In genomic region chr10:86410542-86411124, GRCh38 we compare ENCODE assay signal across 10 cellular contexts. TPM values are rescaled to one million over a fixed set of nuclear protein-coding genes. Genes with fewer than 3 reads are reported as not detected.
DNase-seq lines count a peak whose midpoint lies in the region; ATAC-seq, FAIRE-seq and TF ChIP-seq lines count a peak whose summit lies in the region.
"Had no signal": no experiment of that assay in that cellular context is flagged by ENCODE, and none has a peak within 500 bp of the region (broad histone marks: within the 10 kb centered on the region; RNA-seq: fewer than 3 reads in every experiment).

No MANE protein-coding gene starts in this region.

- no peak for TF ChIP-seq POLR2A in GM12878 (IDR thresholded peaks at IDR 0.05; ENCODE audit: low read depth, low read length)

- no peaks in the 10 kb centered on the region for H3K79me1 ChIP-seq in H9 (ENCODE audit: insufficient read depth, low read depth, low read length, poor library complexity, severe bottlenecking)

- no peak for TF ChIP-seq EP300 in GM12878 (IDR thresholded peaks at IDR 0.05; ENCODE audit: borderline replicate concordance in 1 of 2, control insufficient read depth in 1 of 2, low read depth in 2 of 2, low read length in 2 of 2)

- FAIRE-seq in GM12878 (lab: Jason Lieb, UNC), result no peak
- FAIRE-seq: G401.6 had no signal

- H3K9me3 ChIP-seq in GM12878 (replicated peaks; ENCODE audit: control insufficient read depth, insufficient read depth, low read length), result peaks cover 6% of the 10 kb centered on the region; the same call in 2 of the 3 replicates
- H3K9me3 ChIP-seq in lower lobe of right lung, result no peaks in the 10 kb centered on the region
- no peaks in the 10 kb centered on the region for H3K9me3 ChIP-seq in H9 (ENCODE audit: control insufficient read depth, low read depth, low read length)
- H3K9me3 ChIP-seq: gastrocnemius medialis had no signal

- H3K4me1 ChIP-seq in GM12878 (ENCODE audit: control insufficient read depth, insufficient read depth, low read length) (peaks cover 36% of the 10 kb centered on the region), lower lobe of right lung (peaks cover 26% of the 10 kb centered on the region), H9 (ENCODE audit: insufficient read depth, low read length) (no peaks in the 10 kb centered on the region)
- H3K4me1 ChIP-seq: gastrocnemius medialis had no signal

- H3K36me3 ChIP-seq in GM12878 (ENCODE audit: control insufficient read depth in 2 of 2, insufficient read depth in 2 of 2, low read length in 1 of 2) (no peaks in the 10 kb centered on the region), lower lobe of right lung (no peaks in the 10 kb centered on the region)
- H3K36me3 ChIP-seq: gastrocnemius medialis had no signal

- POLR2A ChIA-PET in GM12878 (lab: Charles Lee), result interaction anchor here (0.7 to 5.4 kb wide), 9 partner anchors 9 to 115 kb away, joined by 3 to 110 read pairs (median 4); partner anchors contain the start of gene WAPL

- 82% methylated on average over 4 of the region's 4 CpGs for WGBS in GM12878 (ENCODE audit: insufficient coverage, insufficient replicate concordance, low lambda C conversion rate, missing lambda C conversion rate)
- WGBS in H9 (ENCODE audit: extremely low coverage, insufficient read length, low lambda C conversion rate), result no CpG with 5 or more reads among the region's 4 CpGs

- H2BK5ac ChIP-seq in H9 (ENCODE audit: insufficient read length, low read length), result no peak overlapping the region

- H3K4me1 Mint-ChIP-seq in HFFc6 (ENCODE audit: low read depth), result peaks cover 42% of the 10 kb centered on the region
- H3K4me1 Mint-ChIP-seq in H9, result peaks cover 0 to 2% of the 10 kb centered on the region in 2 experiments; a peak in 2 of 4 replicates

- H3K4me3 Mint-ChIP-seq in HFFc6, result peak overlapping the region; percentile 52; the same call in 1 of the 2 replicates
- no peak overlapping the region for H3K4me3 Mint-ChIP-seq in H9

- H2BK20ac ChIP-seq in H9 (ENCODE audit: low read depth, low read length, poor library complexity, severe bottlenecking), result no peak overlapping the region

- no peak overlapping the region for H2BK15ac ChIP-seq in H9 (ENCODE audit: low read depth, low read length)

- H4K20me1 ChIP-seq in GM12878 (ENCODE audit: control insufficient read depth, insufficient read depth) (no peaks in the 10 kb centered on the region), H9 (ENCODE audit: control insufficient read depth, insufficient read depth, insufficient read length) (no peaks in the 10 kb centered on the region)

- H3K23ac ChIP-seq in H9 (ENCODE audit: insufficient read length, low read depth, low read length), result no peak overlapping the region

- no peak overlapping the region for H3K18ac ChIP-seq in H9 (ENCODE audit: insufficient read length, low read depth, low read length)

- peak overlapping the region; percentile 93 for H3K4me2 ChIP-seq in GM12878 (ENCODE audit: control insufficient read depth, insufficient read depth)
- H3K4me2 ChIP-seq in H9 (ENCODE audit: insufficient read depth, insufficient read length, low read length), result no peak overlapping the region

- H3K27me3 Mint-ChIP-seq in HFFc6 (ENCODE audit: insufficient read depth) (peaks cover 2% of the 10 kb centered on the region), H9 (ENCODE audit: low read depth) (no peaks in the 10 kb centered on the region; the same call in 1 of the 2 replicates)

- peak overlapping the region; percentile 87 for H3K27ac Mint-ChIP-seq in HFFc6
- no peak overlapping the region for H3K27ac Mint-ChIP-seq in H9

- H3K27ac ChIP-seq in GM12878 (ENCODE audit: control insufficient read depth, insufficient read depth) (peak overlapping the region; percentile 82), lower lobe of right lung (peak overlapping the region; percentile 27), H9 (ENCODE audit: insufficient read length, low read depth, low read length) (no peak overlapping the region)
- H3K27ac ChIP-seq: gastrocnemius medialis had no signal

- H3K79me2 ChIP-seq in GM12878 (ENCODE audit: control insufficient read depth, insufficient read depth, low read length) (no peaks in the 10 kb centered on the region), H9 (ENCODE audit: insufficient read depth, low read length) (no peaks in the 10 kb centered on the region)

- no peak overlapping the region for H3K14ac ChIP-seq in H9 (ENCODE audit: insufficient read depth, low read length)

- DNase-seq in AG08395 (ENCODE audit: low spot score) (peak; percentile 58), HFFc6 (peak; percentile 89), GM12878 (ENCODE audit: low read depth, low spot score) (no peak), lower lobe of right lung (no peak), NAMALWA (ENCODE audit: low spot score) (no peak), H9 (no peak)
- DNase-seq: gastrocnemius medialis had no signal

- SMC1A ChIA-PET in GM12878 (lab: Charles Lee; ENCODE audit: uncharacterized antibody, unreplicated experiment), result interaction anchor here (0.8 to 7.0 kb wide), 8 partner anchors 10 to 114 kb away, joined by 3 to 129 read pairs (median 7); no protein-coding TSS in a partner anchor

- H2AK5ac ChIP-seq in H9 (ENCODE audit: insufficient read length, low read length), result no peak overlapping the region

- H3K9ac ChIP-seq in GM12878 (ENCODE audit: control insufficient read depth, insufficient read depth, low read length), result peak overlapping the region; percentile 62; the same call in 1 of the 2 replicates
- no peak overlapping the region for H3K9ac ChIP-seq in H9 (ENCODE audit: extremely low read depth, insufficient read length, low read length)

- H2BK12ac ChIP-seq in H9 (ENCODE audit: insufficient read length, low read depth, low read length), result no peak overlapping the region

- in situ Hi-C loops in GM12878 (cut with MboI), result no loop called here

- no peak overlapping the region for H4K91ac ChIP-seq in H9 (ENCODE audit: insufficient read length, low read depth, low read length)

- RAD21 ChIA-PET in GM12878 (lab: Charles Lee; ENCODE audit: unreplicated experiment), result interaction anchor here (0.6 to 5.8 kb wide), 6 partner anchors 9 to 41 kb away, joined by 3 to 155 read pairs (median 8); no protein-coding TSS in a partner anchor

- H3K27me3 ChIP-seq in GM12878 (replicated peaks in 1 of 2; ENCODE audit: control insufficient read depth in 2 of 2, insufficient read depth in 2 of 2, low read length in 1 of 2) (no peaks in the 10 kb centered on the region), lower lobe of right lung (ENCODE audit: low read depth) (no peaks in the 10 kb centered on the region), H9 (ENCODE audit: insufficient read depth, low read length) (no peaks in the 10 kb centered on the region)
- H3K27me3 ChIP-seq: gastrocnemius medialis had no signal

- no TSS peak for BruUV-seq in GM12878 (replicated peaks; lab: Mats Ljungman, UMichigan)

- no peak overlapping the region for H3T11ph ChIP-seq in H9 (ENCODE audit: low read length)

- no peak overlapping the region for H3K4ac ChIP-seq in H9 (ENCODE audit: low read depth, low read length)

- peak overlapping the region; percentile 79 for H2AFZ ChIP-seq in GM12878 (ENCODE audit: control insufficient read depth, low read depth, low read length)
- H2AFZ ChIP-seq in H9 (ENCODE audit: low read length), result no peak overlapping the region

- H3K4me3 ChIP-seq in GM12878 (peak overlapping the region; percentile 38; the same call in 1 of the 2 replicates), lower lobe of right lung (no peak overlapping the region)
- H3K4me3 ChIP-seq: gastrocnemius medialis had no signal

- H2BK120ac ChIP-seq in H9 (ENCODE audit: low read depth, low read length, poor library complexity, severe bottlenecking), result no peak overlapping the region

- H4K5ac ChIP-seq in H9 (ENCODE audit: insufficient read length, low read depth, low read length), result no peak overlapping the region

- TF ChIP-seq CTCF in HFFc6 (IDR thresholded peaks at IDR 0.05) (no peak), GM12878 (IDR thresholded peaks at IDR 0.05 in 2 of 3, conservative IDR thresholded peaks at IDR 0.05 in 1 of 3; ENCODE audit: control insufficient read depth in 2 of 3, extremely low read depth in 1 of 3, insufficient read depth in 1 of 3, low read depth in 3 of 3, low read length in 3 of 3) (no peak), lower lobe of right lung (IDR thresholded peaks at IDR 0.05) (no peak), H9 (conservative IDR thresholded peaks at IDR 0.05) (no peak)

- H3K23me2 ChIP-seq in H9 (ENCODE audit: insufficient read length, low read depth, low read length, poor library complexity, severe bottlenecking), result no peaks in the 10 kb centered on the region

- CTCF ChIA-PET in GM12878 (lab: Yijun Ruan, JAX), result interaction anchor here (0.7 to 6.7 kb wide), 6 partner anchors 10 to 233 kb away, joined by 3 to 77 read pairs (median 4); no protein-coding TSS in a partner anchor

- H4K8ac ChIP-seq in H9 (replicated peaks; ENCODE audit: insufficient read length, low read depth, low read length), result no peak overlapping the region

- no peak overlapping the region for H3K56ac ChIP-seq in H9 (ENCODE audit: insufficient read length, low read depth, low read length)

- peaks cover 8% of the 10 kb centered on the region for H3K36me3 Mint-ChIP-seq in HFFc6 (ENCODE audit: low read depth)
- peaks cover 0 to under 1% (median 0%) of the 10 kb centered on the region in 3 experiments; a peak in 1 of 7 replicates for H3K36me3 Mint-ChIP-seq in H9 (ENCODE audit: insufficient read depth in 1 of 3, low read depth in 3 of 3)

- intact Hi-C loops in GM12878 (cut with micrococcal nuclease; ENCODE audit: unreplicated experiment), result loop anchor here (5.0 kb wide), 1 partner anchor 112 kb away; the partner anchor contains the start of gene WAPL
- intact Hi-C loops in lower lobe of right lung (cut with DNase I), result no loop called here

- H3K9me3 Mint-ChIP-seq in HFFc6 (peaks cover 8% of the 10 kb centered on the region; the same call in 1 of the 2 replicates), H9 (peaks cover 0 to 2% of the 10 kb centered on the region in 2 experiments; a peak in 2 of 5 replicates)

- ATAC-seq in GM12878 (no peak), lower lobe of right lung (peak in 1 of 2 donors; percentile 19), GM19351 (IDR thresholded peaks at IDR 0.05; ENCODE audit: unreplicated experiment) (no peak), HG02571 (IDR thresholded peaks at IDR 0.05; ENCODE audit: unreplicated experiment) (no peak)
- ATAC-seq: gastrocnemius medialis had no signal

- no peak for TF ChIP-seq RAD21 in GM12878 (IDR thresholded peaks at IDR 0.05; ENCODE audit: insufficient read depth, low read depth, low read length)

RNA-seq across cellular contexts. Expression of gene GRID1, which starts 44.0 kb away (rescaled TPM):
- total RNA-seq in HFFc6 (2021; fragmentation: NEBNext Ultra II Directional; extraction: Animal tissue kit (Norgen Biotek cat#: 25700)), result not detected
- total RNA-seq in GM12878 (2013; cell fraction: nucleolus; rRNA removed), result 3.4 and 3.5 TPM in 2 replicates
- total RNA-seq in GM12878 (2014; rRNA removed) (0.11 and 0.23 TPM in 2 replicates), GM12878 (2014; rRNA removed; fragmentation: Illumina TruSeq; extraction: Trizol) (0.04 and 0.05 TPM in 2 replicates), GM12878 (2021) (0.08 TPM in 1 of 2 replicates, not detected in the other), lower lobe of right lung (2.5 TPM), H9 (2021) (0.35 TPM in 1 of 2 replicates, not detected in the other)
- polyA plus RNA-seq in GM12878 (2011; ENCODE audit: low read depth), result 0.12 TPM
- polyA plus RNA-seq in GM12878 (2011; rRNA removed) (0.29 and 0.62 TPM in 2 replicates), GM12878 (2014; fragmentation: Illumina TruSeq; extraction: Trizol) (0.05 TPM in 1 of 2 replicates, not detected in the other), GM12878 (2014; fragmentation: Nextera tagmentation; extraction: Ambion mirVana) (not detected), GM12878 (2014; rRNA removed) (0.04 and 0.05 TPM in 2 replicates), GM12878 (2016; fragmentation: Nextera tagmentation; extraction: Ambion mirVana) (not detected)
- polyA plus RNA-seq in GM12878 (2011; cell fraction: cytosol; rRNA removed), result 0.46 and 0.59 TPM in 2 replicates
- polyA plus RNA-seq in GM12878 (2011; cell fraction: nucleus; rRNA removed), result 0.97 and 1.3 TPM in 2 replicates
- polyA plus RNA-seq in GM12878 (2012), result 0.28 and 0.35 TPM in 2 replicates
- polyA minus RNA-seq in GM12878 (2011; rRNA and poly(A)+ RNA removed), result 2.4 TPM in 2 replicates
- polyA minus RNA-seq in GM12878 (2011; cell fraction: cytosol; rRNA and poly(A)+ RNA removed), result 0.31 and 0.80 TPM in 2 replicates
- polyA minus RNA-seq in GM12878 (2011; cell fraction: nucleus; rRNA and poly(A)+ RNA removed), result 3.1 and 3.7 TPM in 2 replicates

Comparison
In these comparisons a context has a peak if more than half of its experiments do, and no peak if none do; other contexts are left out.
1. DNase-seq: peak in AG08395 (single experiment) and HFFc6 (single experiment); none in GM12878 (single experiment), lower lobe of right lung (single experiment), NAMALWA (single experiment) and H9 (single experiment).